1 cellular context compared by ENCODE assay signal in the genomic region with DNA sequence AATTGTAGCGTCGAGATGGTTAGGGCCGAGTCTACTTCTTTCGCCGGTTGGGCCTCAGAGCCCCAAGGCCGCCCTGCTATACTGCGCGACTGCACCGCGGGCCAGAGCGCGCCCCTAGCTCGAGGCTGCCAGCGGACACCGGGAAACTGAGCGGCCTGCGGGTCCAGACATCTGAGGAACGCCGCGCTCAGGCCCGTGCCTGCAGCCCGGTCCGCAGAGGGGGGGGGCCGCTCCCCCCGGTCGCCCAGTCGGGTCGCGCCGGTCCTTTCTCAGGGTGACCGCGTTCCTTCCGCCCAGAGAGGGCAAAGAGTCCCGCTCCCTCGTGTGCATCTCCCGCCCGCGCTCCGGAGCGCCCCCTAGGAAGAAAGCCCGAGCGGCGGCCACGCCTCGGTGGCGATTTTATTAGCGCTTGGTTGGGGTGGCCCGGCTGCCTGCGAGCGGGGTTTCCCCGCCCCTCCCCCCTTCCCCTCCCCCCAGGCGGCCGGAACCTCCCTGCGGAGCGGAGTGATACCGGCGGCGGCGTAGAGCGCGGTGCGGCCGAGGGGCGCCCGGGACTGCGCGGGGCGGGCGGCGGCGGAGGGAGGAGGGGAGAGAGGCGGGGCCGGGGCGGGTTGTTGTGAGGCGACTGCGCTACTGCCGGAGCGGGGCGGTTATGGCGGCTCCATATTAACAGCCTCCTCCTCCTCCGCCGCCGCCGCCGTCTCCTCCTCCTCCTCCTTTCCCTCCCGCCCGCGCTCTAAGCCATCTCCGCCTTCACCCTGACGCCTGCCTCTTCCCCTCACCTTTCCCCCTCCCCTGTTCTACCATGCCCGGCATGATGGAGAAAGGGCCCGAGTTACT.
TF ChIP-seq lines count a peak whose summit lies in the region.

A gene (plus strand): TSS at position 611 of the 840 bp plus-strand sequence. CDS start 195 bp downstream, at position 806.

TF ChIP-seq in K562, 482 proteins besides CTCF, POLR2A, EP300 and RAD21 (continued from another document and continues in another):
- TF ChIP-seq, protein P1, sequence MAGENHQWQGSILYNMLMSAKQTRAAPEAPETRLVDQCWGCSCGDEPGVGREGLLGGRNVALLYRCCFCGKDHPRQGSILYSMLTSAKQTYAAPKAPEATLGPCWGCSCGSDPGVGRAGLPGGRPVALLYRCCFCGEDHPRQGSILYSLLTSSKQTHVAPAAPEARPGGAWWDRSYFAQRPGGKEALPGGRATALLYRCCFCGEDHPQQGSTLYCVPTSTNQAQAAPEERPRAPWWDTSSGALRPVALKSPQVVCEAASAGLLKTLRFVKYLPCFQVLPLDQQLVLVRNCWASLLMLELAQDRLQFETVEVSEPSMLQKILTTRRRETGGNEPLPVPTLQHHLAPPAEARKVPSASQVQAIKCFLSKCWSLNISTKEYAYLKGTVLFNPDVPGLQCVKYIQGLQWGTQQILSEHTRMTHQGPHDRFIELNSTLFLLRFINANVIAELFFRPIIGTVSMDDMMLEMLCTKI (IDR thresholded peaks at IDR 0.05; ENCODE audit: partially characterized antibody) = no peak
- TF ChIP-seq MYC (IDR thresholded peaks at IDR 0.05; ENCODE audit: low read depth, low read length) (peak; percentile 98), MYC (CRISPR knock-in tag; IDR thresholded peaks at IDR 0.05; ENCODE audit: borderline replicate concordance, low read depth) (peak; percentile 95), KAT2B (IDR thresholded peaks at IDR 0.05; ENCODE audit: low read depth, low read length) (no peak), ZNF263 (CRISPR knock-in tag; IDR thresholded peaks at IDR 0.05; ENCODE audit: borderline replicate concordance) (peak; percentile 68), YBX1 (IDR thresholded peaks at IDR 0.05) (no peak), RBBP5 (IDR thresholded peaks at IDR 0.05; ENCODE audit: borderline replicate concordance, insufficient read depth, low read length, poor library complexity, severe bottlenecking) (peak; percentile 85), POLR2AphosphoS5 (IDR thresholded peaks at IDR 0.05; ENCODE audit: control insufficient read depth, insufficient read depth, low read depth, low read length) (peak; percentile 38), CSDE1 (IDR thresholded peaks at IDR 0.05) (peak in 1 of 2 experiments; percentile 59; a peak in 1 of 4 replicates), GABPA (tag; conservative IDR thresholded peaks at IDR 0.05; ENCODE audit: low read depth) (peak; percentile 79), DPF2 (IDR thresholded peaks at IDR 0.05) (peak; percentile 21; the same call in 1 of the 2 replicates), FOSL1 (tag; conservative IDR thresholded peaks at IDR 0.05) (no peak; the same call in 1 of the 2 replicates), XRCC4 (IDR thresholded peaks at IDR 0.05; ENCODE audit: extremely low read depth, insufficient read depth, insufficient read length) (no peak), TRIM24 (IDR thresholded peaks at IDR 0.05) (peak; percentile 24 to 75; a peak in 3 of 4 replicates), HNRNPH1 (optimal IDR thresholded peaks at IDR 0.05; ENCODE audit: low read depth, low read length) (no peak), RAD51 (IDR thresholded peaks at IDR 0.05; ENCODE audit: borderline replicate concordance, low read depth) (no peak), NCOA6 (IDR thresholded peaks at IDR 0.05) (no peak), ZNF584 (CRISPR knock-in tag; IDR thresholded peaks at IDR 0.05; ENCODE audit: low read depth) (0 out of 2 replicates have a peak, but pooled peaks have one; percentile 68), MYBL2 (IDR thresholded peaks at IDR 0.05; ENCODE audit: low read depth) (no peak), MYBL2 (CRISPR knock-in tag; IDR thresholded peaks at IDR 0.05; ENCODE audit: borderline replicate concordance) (no peak), KLF10 (CRISPR knock-in tag; IDR thresholded peaks at IDR 0.05) (no peak), CCNT2 (IDR thresholded peaks at IDR 0.05; ENCODE audit: borderline replicate concordance, extremely low read depth, insufficient read length, low read depth, low read length) (peak; percentile 97), E2F3 (CRISPR knock-in tag; IDR thresholded peaks at IDR 0.05) (peak; percentile 94)
- TF ChIP-seq, protein P2, sequence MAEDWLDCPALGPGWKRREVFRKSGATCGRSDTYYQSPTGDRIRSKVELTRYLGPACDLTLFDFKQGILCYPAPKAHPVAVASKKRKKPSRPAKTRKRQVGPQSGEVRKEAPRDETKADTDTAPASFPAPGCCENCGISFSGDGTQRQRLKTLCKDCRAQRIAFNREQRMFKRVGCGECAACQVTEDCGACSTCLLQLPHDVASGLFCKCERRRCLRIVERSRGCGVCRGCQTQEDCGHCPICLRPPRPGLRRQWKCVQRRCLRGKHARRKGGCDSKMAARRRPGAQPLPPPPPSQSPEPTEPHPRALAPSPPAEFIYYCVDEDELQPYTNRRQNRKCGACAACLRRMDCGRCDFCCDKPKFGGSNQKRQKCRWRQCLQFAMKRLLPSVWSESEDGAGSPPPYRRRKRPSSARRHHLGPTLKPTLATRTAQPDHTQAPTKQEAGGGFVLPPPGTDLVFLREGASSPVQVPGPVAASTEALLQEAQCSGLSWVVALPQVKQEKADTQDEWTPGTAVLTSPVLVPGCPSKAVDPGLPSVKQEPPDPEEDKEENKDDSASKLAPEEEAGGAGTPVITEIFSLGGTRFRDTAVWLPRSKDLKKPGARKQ (CRISPR knock-in tag; IDR thresholded peaks at IDR 0.05) = no peak
- TF ChIP-seq, protein P3, sequence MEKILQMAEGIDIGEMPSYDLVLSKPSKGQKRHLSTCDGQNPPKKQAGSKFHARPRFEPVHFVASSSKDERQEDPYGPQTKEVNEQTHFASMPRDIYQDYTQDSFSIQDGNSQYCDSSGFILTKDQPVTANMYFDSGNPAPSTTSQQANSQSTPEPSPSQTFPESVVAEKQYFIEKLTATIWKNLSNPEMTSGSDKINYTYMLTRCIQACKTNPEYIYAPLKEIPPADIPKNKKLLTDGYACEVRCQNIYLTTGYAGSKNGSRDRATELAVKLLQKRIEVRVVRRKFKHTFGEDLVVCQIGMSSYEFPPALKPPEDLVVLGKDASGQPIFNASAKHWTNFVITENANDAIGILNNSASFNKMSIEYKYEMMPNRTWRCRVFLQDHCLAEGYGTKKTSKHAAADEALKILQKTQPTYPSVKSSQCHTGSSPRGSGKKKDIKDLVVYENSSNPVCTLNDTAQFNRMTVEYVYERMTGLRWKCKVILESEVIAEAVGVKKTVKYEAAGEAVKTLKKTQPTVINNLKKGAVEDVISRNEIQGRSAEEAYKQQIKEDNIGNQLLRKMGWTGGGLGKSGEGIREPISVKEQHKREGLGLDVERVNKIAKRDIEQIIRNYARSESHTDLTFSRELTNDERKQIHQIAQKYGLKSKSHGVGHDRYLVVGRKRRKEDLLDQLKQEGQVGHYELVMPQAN (IDR thresholded peaks at IDR 0.05; ENCODE audit: borderline replicate concordance) = peak; percentile 59; the same call in 1 of the 2 replicates
- TF ChIP-seq, protein P4, sequence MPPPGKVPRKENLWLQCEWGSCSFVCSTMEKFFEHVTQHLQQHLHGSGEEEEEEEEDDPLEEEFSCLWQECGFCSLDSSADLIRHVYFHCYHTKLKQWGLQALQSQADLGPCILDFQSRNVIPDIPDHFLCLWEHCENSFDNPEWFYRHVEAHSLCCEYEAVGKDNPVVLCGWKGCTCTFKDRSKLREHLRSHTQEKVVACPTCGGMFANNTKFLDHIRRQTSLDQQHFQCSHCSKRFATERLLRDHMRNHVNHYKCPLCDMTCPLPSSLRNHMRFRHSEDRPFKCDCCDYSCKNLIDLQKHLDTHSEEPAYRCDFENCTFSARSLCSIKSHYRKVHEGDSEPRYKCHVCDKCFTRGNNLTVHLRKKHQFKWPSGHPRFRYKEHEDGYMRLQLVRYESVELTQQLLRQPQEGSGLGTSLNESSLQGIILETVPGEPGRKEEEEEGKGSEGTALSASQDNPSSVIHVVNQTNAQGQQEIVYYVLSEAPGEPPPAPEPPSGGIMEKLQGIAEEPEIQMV (tag; conservative IDR thresholded peaks at IDR 0.05; ENCODE audit: low read depth) = peak; percentile 88
- TF ChIP-seq, protein P5, sequence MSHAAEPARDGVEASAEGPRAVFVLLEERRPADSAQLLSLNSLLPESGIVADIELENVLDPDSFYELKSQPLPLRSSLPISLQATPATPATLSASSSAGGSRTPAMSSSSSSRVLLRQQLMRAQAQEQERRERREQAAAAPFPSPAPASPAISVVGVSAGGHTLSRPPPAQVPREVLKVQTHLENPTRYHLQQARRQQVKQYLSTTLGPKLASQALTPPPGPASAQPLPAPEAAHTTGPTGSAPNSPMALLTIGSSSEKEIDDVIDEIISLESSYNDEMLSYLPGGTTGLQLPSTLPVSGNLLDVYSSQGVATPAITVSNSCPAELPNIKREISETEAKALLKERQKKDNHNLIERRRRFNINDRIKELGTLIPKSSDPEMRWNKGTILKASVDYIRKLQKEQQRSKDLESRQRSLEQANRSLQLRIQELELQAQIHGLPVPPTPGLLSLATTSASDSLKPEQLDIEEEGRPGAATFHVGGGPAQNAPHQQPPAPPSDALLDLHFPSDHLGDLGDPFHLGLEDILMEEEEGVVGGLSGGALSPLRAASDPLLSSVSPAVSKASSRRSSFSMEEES (CRISPR knock-in tag; IDR thresholded peaks at IDR 0.05) = no peak
- TF ChIP-seq, protein P6, sequence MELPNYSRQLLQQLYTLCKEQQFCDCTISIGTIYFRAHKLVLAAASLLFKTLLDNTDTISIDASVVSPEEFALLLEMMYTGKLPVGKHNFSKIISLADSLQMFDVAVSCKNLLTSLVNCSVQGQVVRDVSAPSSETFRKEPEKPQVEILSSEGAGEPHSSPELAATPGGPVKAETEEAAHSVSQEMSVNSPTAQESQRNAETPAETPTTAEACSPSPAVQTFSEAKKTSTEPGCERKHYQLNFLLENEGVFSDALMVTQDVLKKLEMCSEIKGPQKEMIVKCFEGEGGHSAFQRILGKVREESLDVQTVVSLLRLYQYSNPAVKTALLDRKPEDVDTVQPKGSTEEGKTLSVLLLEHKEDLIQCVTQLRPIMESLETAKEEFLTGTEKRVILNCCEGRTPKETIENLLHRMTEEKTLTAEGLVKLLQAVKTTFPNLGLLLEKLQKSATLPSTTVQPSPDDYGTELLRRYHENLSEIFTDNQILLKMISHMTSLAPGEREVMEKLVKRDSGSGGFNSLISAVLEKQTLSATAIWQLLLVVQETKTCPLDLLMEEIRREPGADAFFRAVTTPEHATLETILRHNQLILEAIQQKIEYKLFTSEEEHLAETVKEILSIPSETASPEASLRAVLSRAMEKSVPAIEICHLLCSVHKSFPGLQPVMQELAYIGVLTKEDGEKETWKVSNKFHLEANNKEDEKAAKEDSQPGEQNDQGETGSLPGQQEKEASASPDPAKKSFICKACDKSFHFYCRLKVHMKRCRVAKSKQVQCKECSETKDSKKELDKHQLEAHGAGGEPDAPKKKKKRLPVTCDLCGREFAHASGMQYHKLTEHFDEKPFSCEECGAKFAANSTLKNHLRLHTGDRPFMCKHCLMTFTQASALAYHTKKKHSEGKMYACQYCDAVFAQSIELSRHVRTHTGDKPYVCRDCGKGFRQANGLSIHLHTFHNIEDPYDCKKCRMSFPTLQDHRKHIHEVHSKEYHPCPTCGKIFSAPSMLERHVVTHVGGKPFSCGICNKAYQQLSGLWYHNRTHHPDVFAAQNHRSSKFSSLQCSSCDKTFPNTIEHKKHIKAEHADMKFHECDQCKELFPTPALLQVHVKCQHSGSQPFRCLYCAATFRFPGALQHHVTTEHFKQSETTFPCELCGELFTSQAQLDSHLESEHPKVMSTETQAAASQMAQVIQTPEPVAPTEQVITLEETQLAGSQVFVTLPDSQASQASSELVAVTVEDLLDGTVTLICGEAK (IDR thresholded peaks at IDR 0.05) = no peak
- TF ChIP-seq, protein P6 (CRISPR knock-in tag; IDR thresholded peaks at IDR 0.05) = no peak
- TF ChIP-seq, protein P7, sequence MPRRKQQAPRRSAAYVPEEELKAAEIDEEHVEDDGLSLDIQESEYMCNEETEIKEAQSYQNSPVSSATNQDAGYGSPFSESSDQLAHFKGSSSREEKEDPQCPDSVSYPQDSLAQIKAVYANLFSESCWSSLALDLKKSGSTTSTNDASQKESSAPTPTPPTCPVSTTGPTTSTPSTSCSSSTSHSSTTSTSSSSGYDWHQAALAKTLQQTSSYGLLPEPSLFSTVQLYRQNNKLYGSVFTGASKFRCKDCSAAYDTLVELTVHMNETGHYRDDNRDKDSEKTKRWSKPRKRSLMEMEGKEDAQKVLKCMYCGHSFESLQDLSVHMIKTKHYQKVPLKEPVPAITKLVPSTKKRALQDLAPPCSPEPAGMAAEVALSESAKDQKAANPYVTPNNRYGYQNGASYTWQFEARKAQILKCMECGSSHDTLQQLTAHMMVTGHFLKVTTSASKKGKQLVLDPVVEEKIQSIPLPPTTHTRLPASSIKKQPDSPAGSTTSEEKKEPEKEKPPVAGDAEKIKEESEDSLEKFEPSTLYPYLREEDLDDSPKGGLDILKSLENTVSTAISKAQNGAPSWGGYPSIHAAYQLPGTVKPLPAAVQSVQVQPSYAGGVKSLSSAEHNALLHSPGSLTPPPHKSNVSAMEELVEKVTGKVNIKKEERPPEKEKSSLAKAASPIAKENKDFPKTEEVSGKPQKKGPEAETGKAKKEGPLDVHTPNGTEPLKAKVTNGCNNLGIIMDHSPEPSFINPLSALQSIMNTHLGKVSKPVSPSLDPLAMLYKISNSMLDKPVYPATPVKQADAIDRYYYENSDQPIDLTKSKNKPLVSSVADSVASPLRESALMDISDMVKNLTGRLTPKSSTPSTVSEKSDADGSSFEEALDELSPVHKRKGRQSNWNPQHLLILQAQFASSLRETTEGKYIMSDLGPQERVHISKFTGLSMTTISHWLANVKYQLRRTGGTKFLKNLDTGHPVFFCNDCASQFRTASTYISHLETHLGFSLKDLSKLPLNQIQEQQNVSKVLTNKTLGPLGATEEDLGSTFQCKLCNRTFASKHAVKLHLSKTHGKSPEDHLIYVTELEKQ (CRISPR knock-in tag; IDR thresholded peaks at IDR 0.05) = no peak
